ENCODE assay signal across 34 cellular contexts in the genomic region with DNA sequence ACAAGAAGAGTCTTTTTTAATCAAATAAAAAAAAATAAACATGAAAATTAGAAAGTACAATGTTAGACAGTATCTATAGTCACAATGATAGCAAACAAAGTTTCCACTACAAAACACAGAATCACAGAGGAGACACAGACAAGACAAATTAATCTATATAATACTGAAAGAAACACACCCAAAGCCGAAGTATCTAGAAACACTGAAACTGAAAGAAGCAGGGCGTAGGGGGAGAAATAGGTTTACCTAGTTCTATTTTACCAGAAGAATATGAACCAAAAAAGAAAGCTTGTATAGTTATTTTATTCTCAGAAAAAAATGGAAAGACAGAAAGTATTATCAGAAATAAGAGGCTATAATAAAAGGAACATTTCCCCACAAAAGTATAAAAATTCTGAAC.
"Had no signal": no experiment of that assay in that cellular context is flagged by ENCODE, and none has a peak within 500 bp of the region (broad histone marks: within the 10 kb centered on the region; RNA-seq: fewer than 3 reads in every experiment).

No MANE protein-coding gene starts in this region.

- FAIRE-seq: keratinocyte, urothelium cell line had no signal

- H2AFZ ChIP-seq: hepatocyte had no signal

- H3K4me1 Mint-ChIP-seq: activated naive CD8-positive, alpha-beta T cell treated with anti-CD3 and anti-CD28 coated beads, Interleukin-2, amount 10 ng/mL, durations not matched to agents 7 days and 5 days; brain; WTC11 had no signal

- H3K27me3 ChIP-seq: ascending aorta, cardiac muscle cell, colonic mucosa, gastroesophageal sphincter, hepatocyte, ovary had no signal

- H3K36me3 ChIP-seq: ovary had no signal

- H3K4me2 ChIP-seq: hepatocyte had no signal

- ATAC-seq: activated CD8-positive, alpha-beta T cell treated with anti-CD3 and anti-CD28 coated beads, Interleukin-2, amount 10 ng/mL, durations not matched to agents 7 days and 5 days; gastroesophageal sphincter; left cardiac atrium; left ventricle myocardium superior; mucosa of descending colon; sciatic nerve; WTC11 had no signal

- H3K27me3 Mint-ChIP-seq: activated CD4-positive, alpha-beta T cell treated with anti-CD3 and anti-CD28 coated beads, Interleukin-2, amount 10 ng/mL, durations not matched to agents 7 days and 5 days; activated naive CD4-positive, alpha-beta T cell treated with anti-CD3 and anti-CD28 coated beads, Interleukin-2, amount 10 ng/mL, durations not matched to agents 7 days and 5 days; activated naive CD8-positive, alpha-beta T cell treated with anti-CD3 and anti-CD28 coated beads, Interleukin-2, amount 10 ng/mL, durations not matched to agents 7 days and 5 days; progenitor cell of endocrine pancreas; stimulated activated naive CD8-positive, alpha-beta T cell treated with anti-CD3 and anti-CD28 coated beads, Interleukin-15, Interleukin-2, amounts not matched to agents 100 ng/mL and 50 ng/mL, for 24 hours had no signal

- H3K4me1 ChIP-seq: ascending aorta, colonic mucosa, gastroesophageal sphincter had no signal

- H3K4me3 ChIP-seq: ascending aorta, cardiac muscle cell, colonic mucosa, gastroesophageal sphincter, hepatocyte, mucosa of descending colon, ovary, skin epidermis, thoracic aorta had no signal

- H3K9me3 Mint-ChIP-seq: stimulated activated naive CD8-positive, alpha-beta T cell treated with anti-CD3 and anti-CD28 coated beads, Interleukin-15, Interleukin-2, amounts not matched to agents 100 ng/mL and 50 ng/mL, for 24 hours had no signal

- DNase-seq: activated CD4-positive, alpha-beta T cell treated with anti-CD3 and anti-CD28 coated beads for 1 hour; activated CD4-positive, alpha-beta T cell treated with anti-CD3 and anti-CD28 coated beads, Interleukin-2, amount 10 ng/mL, durations not matched to agents 7 days and 5 days; activated CD8-positive, alpha-beta T cell treated with anti-CD3 and anti-CD28 coated beads, Interleukin-2, amount 10 ng/mL, durations not matched to agents 7 days and 5 days; activated effector memory CD4-positive, alpha-beta T cell treated with anti-CD3 and anti-CD28 coated beads, Interleukin-2, amount 50 U/mL, for 16 hours; activated naive CD4-positive, alpha-beta T cell treated with anti-CD3 and anti-CD28 coated beads, Interleukin-2, amount 10 ng/mL, durations not matched to agents 7 days and 5 days; activated naive CD8-positive, alpha-beta T cell treated with anti-CD3 and anti-CD28 coated beads, Interleukin-2, amount 10 ng/mL, durations not matched to agents 7 days and 5 days; activated T-cell treated with anti-CD3 and anti-CD28 coated beads, Interleukin-2, amount 50 U/mL, for 1 hour; cerebellar nuclear complex; colonic mucosa; effector CD8-positive, alpha-beta T cell; left cardiac atrium; left ventricle myocardium superior; mucosa of descending colon; ovary; retina; stimulated activated CD4-positive, alpha-beta T cell treated with anti-CD3 and anti-CD28 coated beads, Interleukin-12 subunit alpha, Interleukin-12 subunit beta, amount 100 ng/mL, for 4 hours; stimulated activated CD4-positive, alpha-beta T cell treated with anti-CD3 and anti-CD28 coated beads, Interleukin-4, amount 100 ng/mL, for 1 hour; T1000; trophoblast cell had no signal

- H3K4me3 Mint-ChIP-seq: activated CD4-positive, alpha-beta T cell treated with anti-CD3 and anti-CD28 coated beads, Interleukin-2, amount 10 ng/mL, durations not matched to agents 7 days and 5 days; activated CD8-positive, alpha-beta T cell treated with anti-CD3 and anti-CD28 coated beads, Interleukin-2, amount 10 ng/mL, durations not matched to agents 7 days and 5 days; activated naive CD4-positive, alpha-beta T cell treated with anti-CD3 and anti-CD28 coated beads, Interleukin-2, amount 10 ng/mL, durations not matched to agents 7 days and 5 days; activated naive CD8-positive, alpha-beta T cell treated with anti-CD3 and anti-CD28 coated beads, Interleukin-2, amount 10 ng/mL, durations not matched to agents 7 days and 5 days; activated T-helper 1 cell treated with anti-CD3 and anti-CD28 coated beads, Interleukin-12 subunit alpha, Interleukin-12 subunit beta, Interleukin-2, Interleukin-4 antibody, amounts not matched to agents 30 ng/mL and 10 ng/mL and 1 ng/mL, durations not matched to agents 14 hours and 24 hours and 36 hours; brain; stimulated activated naive CD8-positive, alpha-beta T cell treated with anti-CD3 and anti-CD28 coated beads, Interleukin-15, Interleukin-2, amounts not matched to agents 100 ng/mL and 50 ng/mL, for 24 hours; T-helper 1 cell treated with Interleukin-12 subunit alpha and Interleukin-12 subunit beta and Interleukin-4 antibody, amounts not matched to agents 30 μg/mL and 1 μg/mL, for 36 hours; WTC11 had no signal

- H3K27ac Mint-ChIP-seq: activated CD4-positive, alpha-beta T cell treated with anti-CD3 and anti-CD28 coated beads, Interleukin-2, amount 10 ng/mL, durations not matched to agents 7 days and 5 days; activated CD8-positive, alpha-beta T cell treated with anti-CD3 and anti-CD28 coated beads, Interleukin-2, amount 10 ng/mL, durations not matched to agents 7 days and 5 days; activated naive CD4-positive, alpha-beta T cell treated with anti-CD3 and anti-CD28 coated beads, Interleukin-2, amount 10 ng/mL, durations not matched to agents 7 days and 5 days; activated naive CD8-positive, alpha-beta T cell treated with anti-CD3 and anti-CD28 coated beads, Interleukin-2, amount 10 ng/mL, durations not matched to agents 7 days and 5 days; activated T-helper 1 cell treated with anti-CD3 and anti-CD28 coated beads, Interleukin-12 subunit alpha, Interleukin-12 subunit beta, Interleukin-2, Interleukin-4 antibody, amounts not matched to agents 30 ng/mL and 10 ng/mL and 1 ng/mL, durations not matched to agents 14 hours and 24 hours and 36 hours; brain; progenitor cell of endocrine pancreas; stimulated activated naive CD8-positive, alpha-beta T cell treated with anti-CD3 and anti-CD28 coated beads, Interleukin-15, Interleukin-2, amounts not matched to agents 100 ng/mL and 50 ng/mL, for 24 hours; T-helper 1 cell treated with Interleukin-12 subunit alpha and Interleukin-12 subunit beta and Interleukin-4 antibody, amounts not matched to agents 30 μg/mL and 1 μg/mL, for 36 hours; WTC11 had no signal

- H3K9me3 ChIP-seq: colonic mucosa had no signal

- H3K27ac ChIP-seq: ascending aorta, cardiac muscle cell, colonic mucosa, gastroesophageal sphincter, hepatocyte, ovary, skin epidermis, thoracic aorta had no signal

- H3K79me2 ChIP-seq: hepatocyte had no signal
